In genomic region chr7:54802841-54803240, GRCh38 we compare ENCODE assay signal across 13 cellular contexts. TPM values are rescaled to one million over a fixed set of nuclear protein-coding genes. Genes with fewer than 3 reads are reported as not detected.
A peak's percentile ranks its signal among the peaks of the same experiment; 100 is the strongest.
DNase-seq lines count a peak whose midpoint lies in the region; ATAC-seq and TF ChIP-seq lines count a peak whose summit lies in the region.
"Had no signal": no experiment of that assay in that cellular context is flagged by ENCODE, and none has a peak within 500 bp of the region (broad histone marks: within the 10 kb centered on the region; RNA-seq: fewer than 3 reads in every experiment).

No MANE protein-coding gene starts in this region.

- peak; percentile 71 for ATAC-seq in HG02759 (IDR thresholded peaks at IDR 0.05; ENCODE audit: unreplicated experiment)
- ATAC-seq in SK-N-SH treated with all-trans-retinoic acid at 6 μM for 48 hours = peak; percentile 74
- ATAC-seq in GM18861 (IDR thresholded peaks at IDR 0.05; ENCODE audit: unreplicated experiment) = no peak
- ATAC-seq: mucosa of descending colon had no signal

- peak; percentile 1 to 13 for DNase-seq in stimulated activated CD4-positive, alpha-beta T cell treated with anti-CD3 and anti-CD28 coated beads, Interleukin-15, amount 100 ng/mL, for 48 hours (ENCODE audit: low read depth in 2 of 2)
- DNase-seq in stimulated activated CD4-positive, alpha-beta T cell treated with anti-CD3 and anti-CD28 coated beads, Interleukin-2, amount 100 ng/mL, for 24 hours = no peak
- DNase-seq in osteoblast (ENCODE audit: insufficient read length, low spot score, missing footprints) = peak; percentile 53
- no peak for DNase-seq in effector CD8-positive, alpha-beta T cell (lab: John Stamatoyannopoulos, UW)
- DNase-seq in iPS-NIHi7 (ENCODE audit: extremely low spot score) = no peak
- DNase-seq: activated T-cell treated with anti-CD3 and anti-CD28 coated beads for 4 hours, mucosa of descending colon, MV-4-11, RPMI8226, stomach had no signal

- no peaks in the 10 kb centered on the region for H3K79me2 ChIP-seq in osteoblast (ENCODE audit: insufficient read depth, low read length)

- H3K36me3 ChIP-seq in osteoblast (ENCODE audit: insufficient read depth, low read length) = no peaks in the 10 kb centered on the region
- H3K36me3 ChIP-seq: stomach had no signal

- H3K4me1 ChIP-seq in osteoblast (ENCODE audit: insufficient read depth, low read length) = no peaks in the 10 kb centered on the region
- H3K4me1 ChIP-seq: stomach had no signal

- no peak overlapping the region for H3K4me2 ChIP-seq in osteoblast (ENCODE audit: insufficient read depth, low read length)

- no peak overlapping the region for H2AFZ ChIP-seq in osteoblast (ENCODE audit: low read length)

- H3K27me3 ChIP-seq in osteoblast (ENCODE audit: insufficient read depth, low read length) = peaks cover 5% of the 10 kb centered on the region
- H3K27me3 ChIP-seq: stomach had no signal

- no peak for TF ChIP-seq CTCF in osteoblast (IDR thresholded peaks at IDR 0.05; ENCODE audit: extremely low read depth, low read depth, low read length)

- no peak overlapping the region for H3K4me3 ChIP-seq in osteoblast (ENCODE audit: insufficient read depth, low read length)
- H3K4me3 ChIP-seq: mucosa of descending colon, stomach had no signal

- no peaks in the 10 kb centered on the region for H3K9me3 ChIP-seq in osteoblast (ENCODE audit: low read depth, low read length)
- H3K9me3 ChIP-seq: mucosa of descending colon, stomach had no signal

- H4K20me1 ChIP-seq in osteoblast (ENCODE audit: insufficient read depth, low read length) = no peaks in the 10 kb centered on the region

- H3K27ac ChIP-seq in osteoblast (ENCODE audit: low read depth, low read length) = no peak overlapping the region
- H3K27ac ChIP-seq: stomach had no signal

TF ChIP-seq in SK-N-SH treated with all-trans-retinoic acid at 6 μM for 48 hours, 23 proteins besides CTCF, POLR2A, EP300 and RAD21:
- TF ChIP-seq, protein P1, sequence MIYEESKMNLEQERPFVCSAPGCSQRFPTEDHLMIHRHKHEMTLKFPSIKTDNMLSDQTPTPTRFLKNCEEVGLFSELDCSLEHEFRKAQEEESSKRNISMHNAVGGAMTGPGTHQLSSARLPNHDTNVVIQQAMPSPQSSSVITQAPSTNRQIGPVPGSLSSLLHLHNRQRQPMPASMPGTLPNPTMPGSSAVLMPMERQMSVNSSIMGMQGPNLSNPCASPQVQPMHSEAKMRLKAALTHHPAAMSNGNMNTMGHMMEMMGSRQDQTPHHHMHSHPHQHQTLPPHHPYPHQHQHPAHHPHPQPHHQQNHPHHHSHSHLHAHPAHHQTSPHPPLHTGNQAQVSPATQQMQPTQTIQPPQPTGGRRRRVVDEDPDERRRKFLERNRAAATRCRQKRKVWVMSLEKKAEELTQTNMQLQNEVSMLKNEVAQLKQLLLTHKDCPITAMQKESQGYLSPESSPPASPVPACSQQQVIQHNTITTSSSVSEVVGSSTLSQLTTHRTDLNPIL (CRISPR knock-in tag; IDR thresholded peaks at IDR 0.05; ENCODE audit: low read depth) = no peak
- TF ChIP-seq OSR1 (CRISPR knock-in tag; IDR thresholded peaks at IDR 0.05) (no peak), TCF4 (CRISPR knock-in tag; IDR thresholded peaks at IDR 0.05; ENCODE audit: borderline replicate concordance) (no peak), ZFP3 (CRISPR knock-in tag; IDR thresholded peaks at IDR 0.05) (no peak), ZNF70 (CRISPR knock-in tag; IDR thresholded peaks at IDR 0.05) (no peak), TOX (CRISPR knock-in tag; IDR thresholded peaks at IDR 0.05; ENCODE audit: borderline replicate concordance) (no peak), ZNF8 (CRISPR knock-in tag; IDR thresholded peaks at IDR 0.05) (no peak), BACH2 (CRISPR knock-in tag; IDR thresholded peaks at IDR 0.05; ENCODE audit: borderline replicate concordance) (no peak), ZC3H10 (CRISPR knock-in tag; IDR thresholded peaks at IDR 0.05) (no peak), ISL1 (CRISPR knock-in tag; IDR thresholded peaks at IDR 0.05) (no peak), RARB (CRISPR knock-in tag; IDR thresholded peaks at IDR 0.05) (no peak), ARNTL (CRISPR knock-in tag; IDR thresholded peaks at IDR 0.05; ENCODE audit: borderline replicate concordance, low read depth) (no peak), GLIS3 (CRISPR knock-in tag; IDR thresholded peaks at IDR 0.05) (no peak), CSDC2 (CRISPR knock-in tag; IDR thresholded peaks at IDR 0.05) (no peak), ZNF565 (CRISPR knock-in tag; conservative IDR thresholded peaks at IDR 0.05; ENCODE audit: low read depth) (no peak), SNAI2 (CRISPR knock-in tag; IDR thresholded peaks at IDR 0.05) (no peak), PPARA (CRISPR knock-in tag; IDR thresholded peaks at IDR 0.05; ENCODE audit: borderline replicate concordance) (no peak)
- TF ChIP-seq, protein P2, sequence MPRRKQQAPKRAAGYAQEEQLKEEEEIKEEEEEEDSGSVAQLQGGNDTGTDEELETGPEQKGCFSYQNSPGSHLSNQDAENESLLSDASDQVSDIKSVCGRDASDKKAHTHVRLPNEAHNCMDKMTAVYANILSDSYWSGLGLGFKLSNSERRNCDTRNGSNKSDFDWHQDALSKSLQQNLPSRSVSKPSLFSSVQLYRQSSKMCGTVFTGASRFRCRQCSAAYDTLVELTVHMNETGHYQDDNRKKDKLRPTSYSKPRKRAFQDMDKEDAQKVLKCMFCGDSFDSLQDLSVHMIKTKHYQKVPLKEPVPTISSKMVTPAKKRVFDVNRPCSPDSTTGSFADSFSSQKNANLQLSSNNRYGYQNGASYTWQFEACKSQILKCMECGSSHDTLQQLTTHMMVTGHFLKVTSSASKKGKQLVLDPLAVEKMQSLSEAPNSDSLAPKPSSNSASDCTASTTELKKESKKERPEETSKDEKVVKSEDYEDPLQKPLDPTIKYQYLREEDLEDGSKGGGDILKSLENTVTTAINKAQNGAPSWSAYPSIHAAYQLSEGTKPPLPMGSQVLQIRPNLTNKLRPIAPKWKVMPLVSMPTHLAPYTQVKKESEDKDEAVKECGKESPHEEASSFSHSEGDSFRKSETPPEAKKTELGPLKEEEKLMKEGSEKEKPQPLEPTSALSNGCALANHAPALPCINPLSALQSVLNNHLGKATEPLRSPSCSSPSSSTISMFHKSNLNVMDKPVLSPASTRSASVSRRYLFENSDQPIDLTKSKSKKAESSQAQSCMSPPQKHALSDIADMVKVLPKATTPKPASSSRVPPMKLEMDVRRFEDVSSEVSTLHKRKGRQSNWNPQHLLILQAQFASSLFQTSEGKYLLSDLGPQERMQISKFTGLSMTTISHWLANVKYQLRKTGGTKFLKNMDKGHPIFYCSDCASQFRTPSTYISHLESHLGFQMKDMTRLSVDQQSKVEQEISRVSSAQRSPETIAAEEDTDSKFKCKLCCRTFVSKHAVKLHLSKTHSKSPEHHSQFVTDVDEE (CRISPR knock-in tag; IDR thresholded peaks at IDR 0.05) = no peak
- TF ChIP-seq, protein P3, sequence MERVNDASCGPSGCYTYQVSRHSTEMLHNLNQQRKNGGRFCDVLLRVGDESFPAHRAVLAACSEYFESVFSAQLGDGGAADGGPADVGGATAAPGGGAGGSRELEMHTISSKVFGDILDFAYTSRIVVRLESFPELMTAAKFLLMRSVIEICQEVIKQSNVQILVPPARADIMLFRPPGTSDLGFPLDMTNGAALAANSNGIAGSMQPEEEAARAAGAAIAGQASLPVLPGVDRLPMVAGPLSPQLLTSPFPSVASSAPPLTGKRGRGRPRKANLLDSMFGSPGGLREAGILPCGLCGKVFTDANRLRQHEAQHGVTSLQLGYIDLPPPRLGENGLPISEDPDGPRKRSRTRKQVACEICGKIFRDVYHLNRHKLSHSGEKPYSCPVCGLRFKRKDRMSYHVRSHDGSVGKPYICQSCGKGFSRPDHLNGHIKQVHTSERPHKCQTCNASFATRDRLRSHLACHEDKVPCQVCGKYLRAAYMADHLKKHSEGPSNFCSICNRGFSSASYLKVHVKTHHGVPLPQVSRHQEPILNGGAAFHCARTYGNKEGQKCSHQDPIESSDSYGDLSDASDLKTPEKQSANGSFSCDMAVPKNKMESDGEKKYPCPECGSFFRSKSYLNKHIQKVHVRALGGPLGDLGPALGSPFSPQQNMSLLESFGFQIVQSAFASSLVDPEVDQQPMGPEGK (CRISPR knock-in tag; IDR thresholded peaks at IDR 0.05; ENCODE audit: borderline replicate concordance) = no peak
- TF ChIP-seq, protein P4, sequence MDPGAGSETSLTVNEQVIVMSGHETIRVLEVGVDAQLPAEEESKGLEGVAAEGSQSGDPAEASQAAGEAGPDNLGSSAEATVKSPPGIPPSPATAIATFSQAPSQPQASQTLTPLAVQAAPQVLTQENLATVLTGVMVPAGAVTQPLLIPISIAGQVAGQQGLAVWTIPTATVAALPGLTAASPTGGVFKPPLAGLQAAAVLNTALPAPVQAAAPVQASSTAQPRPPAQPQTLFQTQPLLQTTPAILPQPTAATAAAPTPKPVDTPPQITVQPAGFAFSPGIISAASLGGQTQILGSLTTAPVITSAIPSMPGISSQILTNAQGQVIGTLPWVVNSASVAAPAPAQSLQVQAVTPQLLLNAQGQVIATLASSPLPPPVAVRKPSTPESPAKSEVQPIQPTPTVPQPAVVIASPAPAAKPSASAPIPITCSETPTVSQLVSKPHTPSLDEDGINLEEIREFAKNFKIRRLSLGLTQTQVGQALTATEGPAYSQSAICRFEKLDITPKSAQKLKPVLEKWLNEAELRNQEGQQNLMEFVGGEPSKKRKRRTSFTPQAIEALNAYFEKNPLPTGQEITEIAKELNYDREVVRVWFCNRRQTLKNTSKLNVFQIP (CRISPR knock-in tag; IDR thresholded peaks at IDR 0.05; ENCODE audit: borderline replicate concordance, low read depth) = no peak

RNA-seq across cellular contexts. Expression of gene SEC61G, which starts 43.8 kb away (rescaled TPM):
- total RNA-seq in osteoblast = 138 and 203 TPM in 2 replicates

Comparison
In these comparisons a context has a peak if more than half of its experiments do, and no peak if none do; other contexts are left out.
1. DNase-seq: peak in stimulated activated CD4-positive, alpha-beta T cell treated with anti-CD3 and anti-CD28 coated beads, Interleukin-15, amount 100 ng/mL, for 48 hours (2 of 2) and osteoblast (single experiment); none in stimulated activated CD4-positive, alpha-beta T cell treated with anti-CD3 and anti-CD28 coated beads, Interleukin-2, amount 100 ng/mL, for 24 hours (0 of 2), effector CD8-positive, alpha-beta T cell (single experiment) and iPS-NIHi7 (single experiment).